8 cellular contexts compared by ENCODE assay signal in the genomic region with DNA sequence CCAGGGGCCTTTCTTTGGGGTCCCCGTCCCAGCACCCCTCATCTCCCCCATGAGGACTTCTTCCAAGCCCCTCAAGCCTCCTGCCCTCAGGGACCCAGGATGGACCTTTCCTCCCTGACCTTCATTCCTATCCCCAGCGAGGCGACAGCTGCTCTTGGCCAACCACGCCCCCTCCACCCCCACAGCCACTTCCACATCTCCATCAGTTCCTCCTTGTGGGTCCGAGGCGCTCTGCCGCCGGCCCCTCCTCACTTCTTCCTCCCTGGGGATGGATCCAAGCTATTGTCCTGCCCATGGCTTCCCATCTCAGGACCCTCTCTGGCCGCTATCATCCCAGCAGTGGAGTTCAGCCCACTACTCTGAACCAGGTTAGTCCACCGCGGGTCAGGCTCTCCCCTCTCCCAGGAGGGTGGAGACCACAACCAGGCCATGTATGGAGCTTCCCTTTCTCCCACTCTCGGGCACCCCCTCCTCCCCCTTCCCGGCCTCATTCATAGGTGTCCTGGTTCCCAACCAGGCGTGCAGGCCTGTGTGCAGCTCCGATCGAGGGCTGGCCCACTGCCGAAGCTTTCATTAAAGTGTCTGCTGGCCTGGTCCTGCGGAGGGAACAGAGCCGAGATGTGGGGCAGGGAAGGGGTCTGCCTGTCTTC. TPM values are rescaled to one million over a fixed set of nuclear protein-coding genes. Genes with fewer than 3 reads are reported as not detected.
DNase-seq lines count a peak whose midpoint lies in the region; ATAC-seq and TF ChIP-seq lines count a peak whose summit lies in the region.

No MANE protein-coding gene starts in this region.

- H3K9me3 ChIP-seq in CD4-positive, CD25-positive, alpha-beta regulatory T cell (ENCODE audit: control insufficient read depth in 2 of 2, low read length in 2 of 2): no peaks in the 10 kb centered on the region

- peaks cover 0 to 27% (median 5%) of the 10 kb centered on the region in 4 donors for H3K4me1 Mint-ChIP-seq in CD4-positive, CD25-positive, alpha-beta regulatory T cell
- H3K4me1 Mint-ChIP-seq in dendritic cell treated with granulocyte-macrophage colony-stimulating factor and Interleukin-4, amounts not matched to agents 40 ng/mL and 50 ng/mL, for 4 days (ENCODE audit: low read depth): peaks cover 49% of the 10 kb centered on the region
- H3K4me1 Mint-ChIP-seq in neural crest cell: peaks cover 20% of the 10 kb centered on the region

- ATAC-seq in CD4-positive, CD25-positive, alpha-beta regulatory T cell (ENCODE audit: low read depth in 2 of 2): no peak
- ATAC-seq in GM21515 (IDR thresholded peaks at IDR 0.05; ENCODE audit: unreplicated experiment): no peak

- H3K4me3 Mint-ChIP-seq in CD4-positive, CD25-positive, alpha-beta regulatory T cell: peak overlapping the region in 3 of 4 donors; percentile 75 to 92 (median 83)
- H3K4me3 Mint-ChIP-seq in dendritic cell treated with granulocyte-macrophage colony-stimulating factor and Interleukin-4, amounts not matched to agents 40 ng/mL and 50 ng/mL, for 4 days: peak overlapping the region; percentile 90
- H3K4me3 Mint-ChIP-seq in neural crest cell: peak overlapping the region; percentile 80

- H3K27ac ChIP-seq in CD4-positive, CD25-positive, alpha-beta regulatory T cell (ENCODE audit: insufficient read depth, low read length, poor library complexity, severe bottlenecking): no peak overlapping the region

- no peaks in the 10 kb centered on the region for H3K36me3 ChIP-seq in CD4-positive, CD25-positive, alpha-beta regulatory T cell (ENCODE audit: control insufficient read depth, insufficient read depth, low read length)

- no peak for TF ChIP-seq POLR2A in erythroblast (IDR thresholded peaks at IDR 0.05; ENCODE audit: low read length)

- DNase-seq in CD4-positive, CD25-positive, alpha-beta regulatory T cell: no peak
- DNase-seq in NCI-H82 (lab: John Stamatoyannopoulos, UW) (peak; percentile 63), neural crest cell (ENCODE audit: low read depth, low spot score) (no peak), ecto neural progenitor cell (ENCODE audit: low spot score) (no peak), GM20000 (ENCODE audit: low spot score) (no peak), erythroblast (lab: John Stamatoyannopoulos, UW) (no peak)

- H3K4me3 ChIP-seq in CD4-positive, CD25-positive, alpha-beta regulatory T cell (ENCODE audit: low read depth, low read length): no peak overlapping the region

- intact Hi-C loops in dendritic cell treated with granulocyte-macrophage colony-stimulating factor and Interleukin-4, amounts not matched to agents 40 ng/mL and 50 ng/mL, for 4 days (cut with micrococcal nuclease): loop anchor here (5.0 kb wide), 1 partner anchor 77 kb away; no protein-coding TSS in a partner anchor

- peaks cover 19% of the 10 kb centered on the region for H3K27me3 Mint-ChIP-seq in CD4-positive, CD25-positive, alpha-beta regulatory T cell
- peaks cover 3% of the 10 kb centered on the region for H3K27me3 Mint-ChIP-seq in dendritic cell treated with granulocyte-macrophage colony-stimulating factor and Interleukin-4, amounts not matched to agents 40 ng/mL and 50 ng/mL, for 4 days
- H3K27me3 Mint-ChIP-seq in neural crest cell (ENCODE audit: low read depth): no peaks in the 10 kb centered on the region

- H3K27me3 ChIP-seq in CD4-positive, CD25-positive, alpha-beta regulatory T cell (ENCODE audit: control insufficient read depth, insufficient read depth, low read length): no peaks in the 10 kb centered on the region

- peaks cover 33% of the 10 kb centered on the region for H3K4me1 ChIP-seq in CD4-positive, CD25-positive, alpha-beta regulatory T cell (ENCODE audit: control insufficient read depth, insufficient read depth, low read length, poor library complexity, severe bottlenecking)

- peak overlapping the region in 1 of 3 donors; percentile 46 for H3K27ac Mint-ChIP-seq in CD4-positive, CD25-positive, alpha-beta regulatory T cell
- H3K27ac Mint-ChIP-seq in dendritic cell treated with granulocyte-macrophage colony-stimulating factor and Interleukin-4, amounts not matched to agents 40 ng/mL and 50 ng/mL, for 4 days: peak overlapping the region; percentile 74
- no peak overlapping the region for H3K27ac Mint-ChIP-seq in neural crest cell (ENCODE audit: unreplicated experiment)

- no peak for TF ChIP-seq CTCF in neural crest cell (conservative IDR thresholded peaks at IDR 0.05)
- no peak for TF ChIP-seq CTCF in GM20000 (IDR thresholded peaks at IDR 0.05; ENCODE audit: extremely low read depth, missing control alignments)

- H3K9me3 Mint-ChIP-seq in CD4-positive, CD25-positive, alpha-beta regulatory T cell: peaks cover 0 to 1% (median 0%) of the 10 kb centered on the region in 7 donors
- no peaks in the 10 kb centered on the region for H3K9me3 Mint-ChIP-seq in dendritic cell treated with granulocyte-macrophage colony-stimulating factor and Interleukin-4, amounts not matched to agents 40 ng/mL and 50 ng/mL, for 4 days
- H3K9me3 Mint-ChIP-seq in neural crest cell: no peaks in the 10 kb centered on the region

- no peaks in the 10 kb centered on the region for H3K36me3 Mint-ChIP-seq in CD4-positive, CD25-positive, alpha-beta regulatory T cell
- no peaks in the 10 kb centered on the region for H3K36me3 Mint-ChIP-seq in dendritic cell treated with granulocyte-macrophage colony-stimulating factor and Interleukin-4, amounts not matched to agents 40 ng/mL and 50 ng/mL, for 4 days (ENCODE audit: low read depth)
- no peaks in the 10 kb centered on the region for H3K36me3 Mint-ChIP-seq in neural crest cell (ENCODE audit: low read depth)

RNA-seq across cellular contexts. Expression of a gene that starts 1.7 kb away (rescaled TPM):
- total RNA-seq in CD4-positive, CD25-positive, alpha-beta regulatory T cell: 0.89 TPM
- polyA plus RNA-seq in CD4-positive, CD25-positive, alpha-beta regulatory T cell: under 1 TPM; 0.24 to 0.94 (median 0.48) TPM
- 13.3 and 16.4 TPM in 2 replicates for total RNA-seq in neural crest cell
